Comparison of ENCODE assay signal across 22 cellular contexts in the genomic region with DNA sequence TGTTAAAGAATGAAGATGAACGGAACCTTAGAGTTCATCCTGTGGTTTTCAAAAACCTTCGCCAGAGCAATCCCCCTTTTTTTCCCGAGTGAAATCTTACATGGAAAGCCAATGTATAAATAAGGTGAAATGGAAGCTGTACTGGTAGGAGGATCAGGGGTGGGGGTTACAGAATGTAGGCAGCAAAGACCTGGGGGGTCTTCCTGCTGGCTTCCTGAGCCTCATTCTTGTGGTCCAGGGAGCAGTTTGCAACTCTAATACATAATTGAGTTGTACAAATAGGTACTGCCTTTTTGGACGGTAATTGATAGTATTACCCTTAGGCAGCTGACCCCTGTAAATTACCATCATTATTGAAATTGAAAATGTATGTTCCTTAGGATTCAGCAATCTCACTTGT.
"Had no signal": no experiment of that assay in that cellular context is flagged by ENCODE, and none has a peak within 500 bp of the region (broad histone marks: within the 10 kb centered on the region; RNA-seq: fewer than 3 reads in every experiment).

No MANE protein-coding gene starts in this region.

- H3K27me3 ChIP-seq: brain microvascular endothelial cell, Peyer's patch, SJSA1 had no signal

- H3K4me3 ChIP-seq: Peyer's patch, SJSA1 had no signal

- H3K36me3 ChIP-seq: Peyer's patch, SJSA1 had no signal

- ATAC-seq: activated T-helper 17 cell treated with anti-CD3 and anti-CD28 coated beads, Interleukin-2, amount 50 U/mL, for 72 hours; T-helper 17 cell had no signal

- H3K27ac ChIP-seq: brain microvascular endothelial cell, Peyer's patch, SJSA1 had no signal

- DNase-seq: activated B cell treated with CpG ODN at 0.5 μM for 24 hours; activated CD4-positive, alpha-beta memory T cell treated with anti-CD3 and anti-CD28 coated beads, Interleukin-2, amount 10 ng/mL, durations not matched to agents 7 days and 5 days; activated CD4-positive, alpha-beta T cell treated with anti-CD3 and anti-CD28 coated beads, Interleukin-2, amount 50 U/mL, for 1 hour; activated gamma-delta T cell; activated naive CD4-positive, alpha-beta T cell treated with anti-CD3 and anti-CD28 coated beads for 36 hours; activated T-cell treated with anti-CD3 and anti-CD28 coated beads for 4 hours; activated T-cell treated with anti-CD3 and anti-CD28 coated beads, Interleukin-2, amount 50 U/mL, for 48 hours; amygdala; brain microvascular endothelial cell; KG1; NCI-H1092; NCI-H1694 treated with DMSO at 0.1 percent for 48 hours; NCI-H2029 treated with DMSO at 0.1 percent for 48 hours; NCI-H345; NCI-H510A; NCI-H526 treated with DMSO at 0.1 percent for 48 hours; Peyer's patch; SHP77; T-helper 17 cell; T-helper 9 cell had no signal

- H3K9me3 ChIP-seq: Peyer's patch, SJSA1 had no signal

- H3K4me1 ChIP-seq: SJSA1 had no signal
